ENCODE assay signal across 8 cellular contexts in genomic region chr12:33438890-33439586, GRCh38. TPM values are rescaled to one million over a fixed set of nuclear protein-coding genes. Genes with fewer than 3 reads are reported as not detected.
A peak's percentile ranks its signal among the peaks of the same experiment; 100 is the strongest.
DNase-seq lines count a peak whose midpoint lies in the region; TF ChIP-seq lines count a peak whose summit lies in the region.

No MANE protein-coding gene starts in this region.

- H3K36me3 Mint-ChIP-seq in activated T-helper 1 cell treated with anti-CD3 and anti-CD28 coated beads, Interleukin-12 subunit alpha, Interleukin-12 subunit beta, Interleukin-2, Interleukin-4 antibody, amounts not matched to agents 30 ng/mL and 10 ng/mL and 1 ng/mL, durations not matched to agents 14 hours and 24 hours and 36 hours (ENCODE audit: low read depth): no peaks in the 10 kb centered on the region

- H3K4me3 ChIP-seq in right atrium auricular region (peak overlapping the region; percentile 33 to 53), sigmoid colon (peak overlapping the region; percentile 34 to 54 (median 48))

- no peaks in the 10 kb centered on the region for H3K9me3 ChIP-seq in right atrium auricular region
- H3K9me3 ChIP-seq in sigmoid colon: no peaks in the 10 kb centered on the region

- no peak for TF ChIP-seq POLR2A in sigmoid colon (IDR thresholded peaks at IDR 0.05)

- DNase-seq in DMS 273 (lab: John Stamatoyannopoulos, UW; ENCODE audit: unreplicated experiment) (peak; percentile 18), DMS 273 treated with DMSO at 0.1 percent for 48 hours (lab: John Stamatoyannopoulos, UW) (no peak), right atrium auricular region (ENCODE audit: low spot score) (no peak), sigmoid colon (no peak), mucosa of gallbladder (ENCODE audit: low spot score) (no peak)
- DNase-seq in activated T-helper 1 cell treated with anti-CD3 and anti-CD28 coated beads, Interleukin-12 subunit alpha, Interleukin-12 subunit beta, Interleukin-2, Interleukin-4 antibody, amounts not matched to agents 30 ng/mL and 10 ng/mL and 1 ng/mL, durations not matched to agents 14 hours and 24 hours and 36 hours (ENCODE audit: low spot score): no peak
- no peak for DNase-seq in effector CD4-positive, alpha-beta T cell
- DNase-seq in NK-92 treated with Interleukin-12 subunit alpha and Interleukin-12 subunit beta, amount 100 ng/mL, for 24 hours (lab: John Stamatoyannopoulos, UW): no peak

- H3K27ac Mint-ChIP-seq in activated T-helper 1 cell treated with anti-CD3 and anti-CD28 coated beads, Interleukin-12 subunit alpha, Interleukin-12 subunit beta, Interleukin-2, Interleukin-4 antibody, amounts not matched to agents 30 ng/mL and 10 ng/mL and 1 ng/mL, durations not matched to agents 14 hours and 24 hours and 36 hours: no peak overlapping the region

- no peak for TF ChIP-seq EP300 in sigmoid colon (IDR thresholded peaks at IDR 0.05)

- H3K9me3 Mint-ChIP-seq in activated T-helper 1 cell treated with anti-CD3 and anti-CD28 coated beads, Interleukin-12 subunit alpha, Interleukin-12 subunit beta, Interleukin-2, Interleukin-4 antibody, amounts not matched to agents 30 ng/mL and 10 ng/mL and 1 ng/mL, durations not matched to agents 14 hours and 24 hours and 36 hours: no peaks in the 10 kb centered on the region

- WGBS in sigmoid colon, 2 donors: 4% methylated on average over 67 of the region's 67 CpGs

- TF ChIP-seq CTCF in right atrium auricular region (IDR thresholded peaks at IDR 0.05) (no peak), sigmoid colon (IDR thresholded peaks at IDR 0.05) (no peak)

- H3K27ac ChIP-seq in right atrium auricular region (no peak overlapping the region), sigmoid colon (peak overlapping the region in 2 of 4 donors; percentile 52 to 53)

- H3K36me3 ChIP-seq in right atrium auricular region (no peaks in the 10 kb centered on the region), sigmoid colon (no peaks in the 10 kb centered on the region)

- H3K27me3 ChIP-seq in right atrium auricular region (no peaks in the 10 kb centered on the region), sigmoid colon (peaks cover 8 to 42% (median 23%) of the 10 kb centered on the region in 3 donors)

- peaks cover 38% of the 10 kb centered on the region for H3K27me3 Mint-ChIP-seq in activated T-helper 1 cell treated with anti-CD3 and anti-CD28 coated beads, Interleukin-12 subunit alpha, Interleukin-12 subunit beta, Interleukin-2, Interleukin-4 antibody, amounts not matched to agents 30 ng/mL and 10 ng/mL and 1 ng/mL, durations not matched to agents 14 hours and 24 hours and 36 hours (ENCODE audit: insufficient read depth)

- no peaks in the 10 kb centered on the region for H3K4me1 Mint-ChIP-seq in activated T-helper 1 cell treated with anti-CD3 and anti-CD28 coated beads, Interleukin-12 subunit alpha, Interleukin-12 subunit beta, Interleukin-2, Interleukin-4 antibody, amounts not matched to agents 30 ng/mL and 10 ng/mL and 1 ng/mL, durations not matched to agents 14 hours and 24 hours and 36 hours (ENCODE audit: low read depth)

- intact Hi-C loops in activated T-helper 1 cell treated with anti-CD3 and anti-CD28 coated beads, Interleukin-12 subunit alpha, Interleukin-12 subunit beta, Interleukin-2, Interleukin-4 antibody, amounts not matched to agents 30 ng/mL and 10 ng/mL and 1 ng/mL, durations not matched to agents 14 hours and 24 hours and 36 hours (cut with micrococcal nuclease): no loop called here
- intact Hi-C loops in sigmoid colon (cut with DNase I): no loop called here

- peaks cover 0 to 13% of the 10 kb centered on the region in 2 donors for H3K4me1 ChIP-seq in right atrium auricular region
- peaks cover 0 to 14% (median 10%) of the 10 kb centered on the region in 4 donors for H3K4me1 ChIP-seq in sigmoid colon

- H3K4me3 Mint-ChIP-seq in activated T-helper 1 cell treated with anti-CD3 and anti-CD28 coated beads, Interleukin-12 subunit alpha, Interleukin-12 subunit beta, Interleukin-2, Interleukin-4 antibody, amounts not matched to agents 30 ng/mL and 10 ng/mL and 1 ng/mL, durations not matched to agents 14 hours and 24 hours and 36 hours: peak overlapping the region; percentile 69

RNA-seq across cellular contexts. Expression of gene SYT10, which starts 0.6 kb away (rescaled TPM):
- not detected in 2 replicates for total RNA-seq in activated T-helper 1 cell treated with anti-CD3 and anti-CD28 coated beads, Interleukin-12 subunit alpha, Interleukin-12 subunit beta, Interleukin-2, Interleukin-4 antibody, amounts not matched to agents 30 ng/mL and 10 ng/mL and 1 ng/mL, durations not matched to agents 14 hours and 24 hours and 36 hours
- total RNA-seq in right atrium auricular region (under 1 TPM in 1 of 2 donors, not detected in 1; 0.08 TPM), sigmoid colon (1 to 10 TPM in 3 of 4 donors, under 1 TPM in 1; 0.49 to 6.9 (median 4.2) TPM), mucosa of gallbladder (0.46 TPM)
- polyA plus RNA-seq in sigmoid colon: under 1 TPM in 1 of 3 donors, not detected in 2; 0.13 TPM
